ENCODE assay signal across 9 cellular contexts in genomic region chr11:5204787-5205186, GRCh38. TPM values are rescaled to one million over a fixed set of nuclear protein-coding genes. Genes with fewer than 3 reads are reported as not detected.
DNase-seq lines count a peak whose midpoint lies in the region; ATAC-seq, FAIRE-seq and TF ChIP-seq lines count a peak whose summit lies in the region.
"Had no signal": no experiment of that assay in that cellular context is flagged by ENCODE, and none has a peak within 500 bp of the region (broad histone marks: within the 10 kb centered on the region; RNA-seq: fewer than 3 reads in every experiment).

No MANE protein-coding gene starts in this region.

- peak; percentile 84 for ATAC-seq in GM18909 (IDR thresholded peaks at IDR 0.05; ENCODE audit: poor library complexity, unreplicated experiment)
- ATAC-seq in WTC11, result peak; percentile 95
- ATAC-seq in left lobe of liver, result peak; percentile 71
- ATAC-seq in HG02970 (IDR thresholded peaks at IDR 0.05; ENCODE audit: low FRiP score, unreplicated experiment), result no peak

- no peaks in the 10 kb centered on the region for H3K9me3 Mint-ChIP-seq in WTC11
- H3K9me3 Mint-ChIP-seq in activated T-helper 2 cell treated with anti-CD3 and anti-CD28 coated beads, Interferon-gamma antibody, Interleukin-2, Interleukin-4, amounts not matched to agents 10 μg/mL and 5 μg/mL and 100 μg/mL, durations not matched to agents 14 hours and 24 hours and 36 hours, result no peaks in the 10 kb centered on the region
- H3K9me3 Mint-ChIP-seq: naive B cell had no signal

- intact Hi-C loops in activated T-helper 2 cell treated with anti-CD3 and anti-CD28 coated beads, Interferon-gamma antibody, Interleukin-2, Interleukin-4, amounts not matched to agents 10 μg/mL and 5 μg/mL and 100 μg/mL, durations not matched to agents 14 hours and 24 hours and 36 hours (cut with micrococcal nuclease), result loop anchor here (10.0 kb wide), 1 partner anchor 90 kb away; no protein-coding TSS in a partner anchor

- H3K4me1 ChIP-seq in BE2C, result no peaks in the 10 kb centered on the region

- 0 out of 2 replicates have a peak, but pooled peaks have one; percentile 9 for TF ChIP-seq CTCF in BE2C (IDR thresholded peaks at IDR 0.05; ENCODE audit: low read depth, low read length)
- TF ChIP-seq CTCF in WTC11 (IDR thresholded peaks at IDR 0.05), result no peak

- no peak overlapping the region for H3K4me3 ChIP-seq in BE2C (ENCODE audit: low read depth, low read length)

- H3K36me3 ChIP-seq in BE2C, result no peaks in the 10 kb centered on the region

- H3K4me3 Mint-ChIP-seq in WTC11, result no peak overlapping the region
- H3K4me3 Mint-ChIP-seq in activated T-helper 2 cell treated with anti-CD3 and anti-CD28 coated beads, Interferon-gamma antibody, Interleukin-2, Interleukin-4, amounts not matched to agents 10 μg/mL and 5 μg/mL and 100 μg/mL, durations not matched to agents 14 hours and 24 hours and 36 hours (ENCODE audit: low read depth), result no peak overlapping the region
- H3K4me3 Mint-ChIP-seq: naive B cell had no signal

- no peaks in the 10 kb centered on the region for H3K27me3 ChIP-seq in BE2C

- H3K36me3 Mint-ChIP-seq in WTC11, result no peaks in the 10 kb centered on the region
- no peaks in the 10 kb centered on the region for H3K36me3 Mint-ChIP-seq in activated T-helper 2 cell treated with anti-CD3 and anti-CD28 coated beads, Interferon-gamma antibody, Interleukin-2, Interleukin-4, amounts not matched to agents 10 μg/mL and 5 μg/mL and 100 μg/mL, durations not matched to agents 14 hours and 24 hours and 36 hours (ENCODE audit: low read depth)
- H3K36me3 Mint-ChIP-seq: naive B cell had no signal

- no peak overlapping the region for H3K27ac Mint-ChIP-seq in WTC11
- no peak overlapping the region for H3K27ac Mint-ChIP-seq in activated T-helper 2 cell treated with anti-CD3 and anti-CD28 coated beads, Interferon-gamma antibody, Interleukin-2, Interleukin-4, amounts not matched to agents 10 μg/mL and 5 μg/mL and 100 μg/mL, durations not matched to agents 14 hours and 24 hours and 36 hours
- H3K27ac Mint-ChIP-seq: naive B cell had no signal

- H3K27me3 Mint-ChIP-seq in WTC11 (ENCODE audit: low read depth), result no peaks in the 10 kb centered on the region
- H3K27me3 Mint-ChIP-seq in activated T-helper 2 cell treated with anti-CD3 and anti-CD28 coated beads, Interferon-gamma antibody, Interleukin-2, Interleukin-4, amounts not matched to agents 10 μg/mL and 5 μg/mL and 100 μg/mL, durations not matched to agents 14 hours and 24 hours and 36 hours (ENCODE audit: low read depth), result no peaks in the 10 kb centered on the region

- peak; percentile 77 for FAIRE-seq in HTR-8/SVneo (lab: Jason Lieb, UNC)

- H3K9me3 ChIP-seq in BE2C, result no peaks in the 10 kb centered on the region

- no peak for DNase-seq in BE2C
- peak; percentile 48 for DNase-seq in HTR-8/SVneo (ENCODE audit: insufficient read length, low spot score)
- no peak for DNase-seq in WTC11 (ENCODE audit: low spot score)
- DNase-seq in left lobe of liver (ENCODE audit: low spot score), result no peak
- no peak for DNase-seq in HK-2 (ENCODE audit: unreplicated experiment)
- no peak for DNase-seq in activated T-helper 2 cell treated with anti-CD3 and anti-CD28 coated beads, Interferon-gamma antibody, Interleukin-2, Interleukin-4, amounts not matched to agents 10 μg/mL and 5 μg/mL and 100 μg/mL, durations not matched to agents 14 hours and 24 hours and 36 hours (ENCODE audit: low spot score)
- DNase-seq: naive B cell had no signal

- CTCF ChIA-PET in WTC11 (lab: Charles Lee), result no interaction called here

- H3K4me1 Mint-ChIP-seq in WTC11, result peaks cover 9% of the 10 kb centered on the region
- H3K4me1 Mint-ChIP-seq in activated T-helper 2 cell treated with anti-CD3 and anti-CD28 coated beads, Interferon-gamma antibody, Interleukin-2, Interleukin-4, amounts not matched to agents 10 μg/mL and 5 μg/mL and 100 μg/mL, durations not matched to agents 14 hours and 24 hours and 36 hours (ENCODE audit: low read depth), result no peaks in the 10 kb centered on the region
- H3K4me1 Mint-ChIP-seq: naive B cell had no signal

- POLR2A ChIA-PET in WTC11 (lab: Charles Lee), result no interaction called here

TF ChIP-seq in WTC11, 78 proteins besides CTCF, POLR2A, EP300 and RAD21 (continues in another document):
- TF ChIP-seq ZNF138 (CRISPR knock-in tag; conservative IDR thresholded peaks at IDR 0.05) (no peak), AFF4 (CRISPR knock-in tag; IDR thresholded peaks at IDR 0.05; ENCODE audit: borderline replicate concordance) (no peak), ZNF671 (CRISPR knock-in tag; IDR thresholded peaks at IDR 0.05) (no peak), ZNF396 (CRISPR knock-in tag; IDR thresholded peaks at IDR 0.05; ENCODE audit: borderline replicate concordance) (no peak), USF1 (CRISPR knock-in tag; IDR thresholded peaks at IDR 0.05) (no peak), ZNF512 (CRISPR knock-in tag; IDR thresholded peaks at IDR 0.05; ENCODE audit: borderline replicate concordance) (no peak)

RNA-seq across cellular contexts. Expression of gene OR51V1, which starts 4.3 kb away (rescaled TPM):
- not detected for polyA plus RNA-seq in BE2C (2012; ENCODE audit: insufficient read depth, insufficient read length, low read depth)
- total RNA-seq in WTC11 (2021), result not detected in 3 replicates
- not detected for total RNA-seq in left lobe of liver
- total RNA-seq in activated T-helper 2 cell treated with anti-CD3 and anti-CD28 coated beads, Interferon-gamma antibody, Interleukin-2, Interleukin-4, amounts not matched to agents 10 μg/mL and 5 μg/mL and 100 μg/mL, durations not matched to agents 14 hours and 24 hours and 36 hours, result not detected in 2 replicates

RNA-seq across cellular contexts. Expression of gene HBB, which starts 22.1 kb away (rescaled TPM):
- polyA plus RNA-seq in BE2C (2012; ENCODE audit: insufficient read depth, insufficient read length, low read depth), result not detected
- total RNA-seq in WTC11 (2021) (0.34 TPM in 1 of 3 replicates, not detected in the others), left lobe of liver (143 TPM)
- not detected in 2 replicates for total RNA-seq in activated T-helper 2 cell treated with anti-CD3 and anti-CD28 coated beads, Interferon-gamma antibody, Interleukin-2, Interleukin-4, amounts not matched to agents 10 μg/mL and 5 μg/mL and 100 μg/mL, durations not matched to agents 14 hours and 24 hours and 36 hours

RNA-seq across cellular contexts. Expression of gene HBD, which starts 29.5 kb away (rescaled TPM):
- polyA plus RNA-seq in BE2C (2012; ENCODE audit: insufficient read depth, insufficient read length, low read depth), result not detected
- total RNA-seq in WTC11 (2021) (not detected in 3 replicates), left lobe of liver (2.1 TPM)
- total RNA-seq in activated T-helper 2 cell treated with anti-CD3 and anti-CD28 coated beads, Interferon-gamma antibody, Interleukin-2, Interleukin-4, amounts not matched to agents 10 μg/mL and 5 μg/mL and 100 μg/mL, durations not matched to agents 14 hours and 24 hours and 36 hours, result not detected in 2 replicates

RNA-seq across cellular contexts. Expression of gene HBG1, which starts 44.9 kb away (rescaled TPM):
- not detected for polyA plus RNA-seq in BE2C (2012; ENCODE audit: insufficient read depth, insufficient read length, low read depth)
- total RNA-seq in WTC11 (2021) (1.5 to 3.4 TPM (median 2.7 TPM) in 3 replicates), left lobe of liver (2.5 TPM)
- total RNA-seq in activated T-helper 2 cell treated with anti-CD3 and anti-CD28 coated beads, Interferon-gamma antibody, Interleukin-2, Interleukin-4, amounts not matched to agents 10 μg/mL and 5 μg/mL and 100 μg/mL, durations not matched to agents 14 hours and 24 hours and 36 hours, result not detected in 2 replicates

RNA-seq across cellular contexts. Expression of gene HBG2, which starts 49.8 kb away (rescaled TPM):
- not detected for polyA plus RNA-seq in BE2C (2012; ENCODE audit: insufficient read depth, insufficient read length, low read depth)
- total RNA-seq in WTC11 (2021), result 5.1 to 8.7 TPM (median 6.5 TPM) in 3 replicates
- total RNA-seq in left lobe of liver, result 7.6 TPM
- not detected in 2 replicates for total RNA-seq in activated T-helper 2 cell treated with anti-CD3 and anti-CD28 coated beads, Interferon-gamma antibody, Interleukin-2, Interleukin-4, amounts not matched to agents 10 μg/mL and 5 μg/mL and 100 μg/mL, durations not matched to agents 14 hours and 24 hours and 36 hours
